ENCODE assay signal across 1 cellular context in genomic region chr11:65506770-65507485, GRCh38.
TF ChIP-seq lines count a peak whose summit lies in the region.

No MANE protein-coding gene starts in this region.

TF ChIP-seq in GM12878, 131 proteins besides CTCF, POLR2A, EP300 and RAD21 (continued from another document):
- TF ChIP-seq TCF3 (IDR thresholded peaks at IDR 0.05; ENCODE audit: borderline replicate concordance, insufficient read depth, low read depth, low read length) = peak; percentile 64; the same call in 1 of the 2 replicates
- TF ChIP-seq NFIC (IDR thresholded peaks at IDR 0.05; ENCODE audit: low read depth, low read length) = peak; percentile 88
- no peak for TF ChIP-seq SIX5 (IDR thresholded peaks at IDR 0.05; ENCODE audit: low read depth, low read length, severe bottlenecking)
- TF ChIP-seq CHD2 (IDR thresholded peaks at IDR 0.05; ENCODE audit: borderline replicate concordance, low read depth, low read length) = peak; percentile 80
TF ChIP-seq in GM12878: peak in this region for 73.
